ENCODE assay signal across 8 cellular contexts in the genomic region with DNA sequence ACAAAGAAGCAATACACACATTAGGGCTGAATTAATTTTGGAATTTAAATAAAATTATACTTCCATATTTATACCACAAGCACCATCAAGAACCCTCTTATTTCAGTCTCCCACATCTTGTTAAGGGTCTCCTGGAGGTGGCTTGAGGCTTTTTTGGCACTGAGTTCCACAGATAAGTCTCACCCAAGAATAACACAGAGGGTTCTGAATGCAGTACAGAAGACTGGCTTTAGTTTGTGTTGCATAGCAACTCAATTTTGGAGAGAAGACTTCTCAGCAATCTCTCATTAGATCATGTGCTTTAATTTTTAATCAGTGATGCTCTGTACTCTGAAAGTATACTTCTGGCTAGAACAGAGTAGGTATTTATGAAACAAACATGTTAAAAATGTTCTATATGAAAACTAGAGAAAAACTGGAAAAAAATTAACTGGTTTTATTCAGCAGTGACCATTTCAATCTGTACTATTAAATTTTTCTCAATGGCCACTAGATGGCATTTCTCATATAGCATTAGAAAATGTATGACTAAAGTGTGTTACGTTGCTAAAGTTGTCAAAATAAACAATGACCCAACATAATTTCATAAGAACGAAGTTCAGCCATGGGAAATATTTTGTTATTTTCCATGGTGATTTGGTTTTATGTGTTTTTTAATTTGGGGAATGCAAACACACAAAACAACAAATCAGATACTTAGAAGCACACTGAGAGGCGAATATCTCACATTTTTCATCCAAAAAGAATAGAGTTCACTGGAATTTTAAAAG. TPM values are rescaled to one million over a fixed set of nuclear protein-coding genes. Genes with fewer than 3 reads are reported as not detected.
DNase-seq lines count a peak whose midpoint lies in the region; ATAC-seq, FAIRE-seq and TF ChIP-seq lines count a peak whose summit lies in the region.

No MANE protein-coding gene starts in this region.

- FAIRE-seq in D721Med (lab: Jason Lieb, UNC), result peak; percentile 88

- intact Hi-C loops in left cardiac atrium (cut with DNase I), result no loop called here

- no peaks in the 10 kb centered on the region for H3K27me3 Mint-ChIP-seq in activated T-helper 17 cell treated with anti-CD3 and anti-CD28 coated beads, Interleukin-2, amount 50 U/mL, for 72 hours

- DNase-seq in D721Med (ENCODE audit: insufficient read length, low spot score) (no peak), LHCN-M2 (ENCODE audit: low read depth) (peak; percentile 81), left cardiac atrium (no peak), smooth muscle cell of the brain vasculature (ENCODE audit: low read depth, low spot score) (peak; percentile 17), mesenteric fat pad (ENCODE audit: low spot score) (no peak), T-helper 9 cell (no peak)

- H3K27ac Mint-ChIP-seq in activated T-helper 17 cell treated with anti-CD3 and anti-CD28 coated beads, Interleukin-2, amount 50 U/mL, for 72 hours, result peak overlapping the region; percentile 53

- peak; percentile 60 for TF ChIP-seq CTCF in D721Med (IDR thresholded peaks at IDR 0.05; ENCODE audit: insufficient read depth, missing control alignments)

- H3K36me3 Mint-ChIP-seq in activated T-helper 17 cell treated with anti-CD3 and anti-CD28 coated beads, Interleukin-2, amount 50 U/mL, for 72 hours (ENCODE audit: low read depth), result peaks cover 91% of the 10 kb centered on the region

- H3K9me3 Mint-ChIP-seq in activated T-helper 17 cell treated with anti-CD3 and anti-CD28 coated beads, Interleukin-2, amount 50 U/mL, for 72 hours, result no peaks in the 10 kb centered on the region

- H3K4me1 Mint-ChIP-seq in activated T-helper 17 cell treated with anti-CD3 and anti-CD28 coated beads, Interleukin-2, amount 50 U/mL, for 72 hours, result no peaks in the 10 kb centered on the region

- H3K4me3 Mint-ChIP-seq in activated T-helper 17 cell treated with anti-CD3 and anti-CD28 coated beads, Interleukin-2, amount 50 U/mL, for 72 hours, result no peak overlapping the region

- no peak for ATAC-seq in activated T-helper 17 cell treated with anti-CD3 and anti-CD28 coated beads, Interleukin-2, amount 50 U/mL, for 72 hours (replicated peaks)
- ATAC-seq in left cardiac atrium (peak; percentile 15 to 62), HG02938 (IDR thresholded peaks at IDR 0.05; ENCODE audit: unreplicated experiment) (no peak)

RNA-seq across cellular contexts. Expression of a gene that starts 32.7 kb away (rescaled TPM):
- 0.06 TPM in 2 replicates for total RNA-seq in LHCN-M2 (2014; rRNA removed)
- 0.09 TPM for polyA plus RNA-seq in LHCN-M2 (2012)
- 1 to 10 TPM in 1 of 2 donors, under 1 TPM in 1; 0.76 to 1.2 TPM for total RNA-seq in activated T-helper 17 cell treated with anti-CD3 and anti-CD28 coated beads, Interleukin-2, amount 50 U/mL, for 72 hours
- total RNA-seq in left cardiac atrium, result 1 to 10 TPM; 2.2 to 2.3 TPM
- total RNA-seq in mesenteric fat pad, result 5.2 TPM

Comparison
In these comparisons a context has a peak if more than half of its experiments do, and no peak if none do; other contexts are left out.
1. DNase-seq: peak in LHCN-M2 (single experiment) and smooth muscle cell of the brain vasculature (single experiment); none in D721Med (single experiment), left cardiac atrium (single experiment), mesenteric fat pad (single experiment) and T-helper 9 cell (single experiment).
2. ATAC-seq: peak in left cardiac atrium (2 of 2); none in activated T-helper 17 cell treated with anti-CD3 and anti-CD28 coated beads, Interleukin-2, amount 50 U/mL, for 72 hours (single experiment) and HG02938 (single experiment).